1 cellular context compared by ENCODE assay signal in the genomic region with DNA sequence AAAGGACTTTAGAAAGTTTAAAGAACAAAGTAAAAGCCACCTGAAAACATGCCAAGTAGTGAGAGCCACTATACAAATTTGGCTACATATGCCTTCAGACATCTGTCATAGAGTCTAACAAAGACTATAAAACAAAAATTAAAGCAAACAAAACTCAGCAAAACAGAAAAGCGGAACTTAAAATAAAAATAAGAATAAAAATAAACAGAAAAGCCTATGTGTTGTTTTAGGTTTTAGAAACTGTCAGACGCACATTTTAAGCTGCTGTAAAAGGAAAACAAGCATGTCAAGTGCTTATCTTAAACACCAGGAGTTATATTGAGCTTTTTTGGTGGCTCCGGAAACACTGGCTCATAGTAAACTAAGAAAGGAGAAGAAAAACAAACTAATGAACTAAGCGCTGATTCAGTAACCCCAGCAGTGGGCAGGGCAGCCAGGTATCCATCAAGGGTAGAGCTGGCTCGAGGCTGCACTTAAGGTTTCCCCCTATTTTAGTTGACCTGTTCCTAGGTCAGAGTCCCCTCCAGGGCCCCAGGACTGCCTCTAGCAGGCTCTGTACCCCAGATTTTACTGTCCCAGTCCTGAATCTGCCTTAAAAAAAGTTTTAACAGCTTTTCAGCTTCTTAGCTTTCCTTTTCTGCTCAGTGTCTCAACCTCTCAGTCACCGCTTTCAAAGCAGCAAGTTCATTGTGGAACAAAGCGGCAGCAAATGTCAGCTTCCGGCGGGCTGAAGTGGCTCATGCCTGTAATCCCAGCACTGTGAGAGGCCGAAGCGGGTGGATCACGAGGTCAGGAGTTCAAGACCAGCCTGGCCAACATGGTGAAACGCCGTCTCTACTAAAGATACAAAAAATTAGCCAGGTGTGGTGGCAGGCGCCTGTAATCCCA.
TF ChIP-seq lines count a peak whose summit lies in the region.

No MANE protein-coding gene starts in this region.

TF ChIP-seq in K562, 482 proteins besides CTCF, POLR2A, EP300 and RAD21 (continues in another document):
- TF ChIP-seq, protein P1, sequence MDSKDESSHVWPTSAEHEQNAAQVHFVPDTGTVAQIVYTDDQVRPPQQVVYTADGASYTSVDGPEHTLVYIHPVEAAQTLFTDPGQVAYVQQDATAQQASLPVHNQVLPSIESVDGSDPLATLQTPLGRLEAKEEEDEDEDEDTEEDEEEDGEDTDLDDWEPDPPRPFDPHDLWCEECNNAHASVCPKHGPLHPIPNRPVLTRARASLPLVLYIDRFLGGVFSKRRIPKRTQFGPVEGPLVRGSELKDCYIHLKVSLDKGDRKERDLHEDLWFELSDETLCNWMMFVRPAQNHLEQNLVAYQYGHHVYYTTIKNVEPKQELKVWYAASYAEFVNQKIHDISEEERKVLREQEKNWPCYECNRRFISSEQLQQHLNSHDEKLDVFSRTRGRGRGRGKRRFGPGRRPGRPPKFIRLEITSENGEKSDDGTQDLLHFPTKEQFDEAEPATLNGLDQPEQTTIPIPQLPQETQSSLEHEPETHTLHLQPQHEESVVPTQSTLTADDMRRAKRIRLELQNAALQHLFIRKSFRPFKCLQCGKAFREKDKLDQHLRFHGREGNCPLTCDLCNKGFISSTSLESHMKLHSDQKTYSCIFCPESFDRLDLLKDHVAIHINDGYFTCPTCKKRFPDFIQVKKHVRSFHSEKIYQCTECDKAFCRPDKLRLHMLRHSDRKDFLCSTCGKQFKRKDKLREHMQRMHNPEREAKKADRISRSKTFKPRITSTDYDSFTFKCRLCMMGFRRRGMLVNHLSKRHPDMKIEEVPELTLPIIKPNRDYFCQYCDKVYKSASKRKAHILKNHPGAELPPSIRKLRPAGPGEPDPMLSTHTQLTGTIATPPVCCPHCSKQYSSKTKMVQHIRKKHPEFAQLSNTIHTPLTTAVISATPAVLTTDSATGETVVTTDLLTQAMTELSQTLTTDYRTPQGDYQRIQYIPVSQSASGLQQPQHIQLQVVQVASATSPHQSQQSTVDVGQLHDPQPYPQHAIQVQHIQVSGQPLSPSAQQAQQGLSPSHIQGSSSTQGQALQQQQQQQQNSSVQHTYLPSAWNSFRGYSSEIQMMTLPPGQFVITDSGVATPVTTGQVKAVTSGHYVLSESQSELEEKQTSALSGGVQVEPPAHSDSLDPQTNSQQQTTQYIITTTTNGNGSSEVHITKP (IDR thresholded peaks at IDR 0.05; ENCODE audit: partially characterized antibody) = no peak
- TF ChIP-seq PHTF2 (CRISPR knock-in tag; IDR thresholded peaks at IDR 0.05) (no peak), POLR2B (IDR thresholded peaks at IDR 0.05; ENCODE audit: low read depth, partially characterized antibody) (peak; percentile 34), ZNF232 (CRISPR knock-in tag; IDR thresholded peaks at IDR 0.05) (no peak), RBM22 (IDR thresholded peaks at IDR 0.05; ENCODE audit: low read depth, low read length, poor library complexity, severe bottlenecking) (no peak), NELFE (IDR thresholded peaks at IDR 0.05; ENCODE audit: insufficient read depth, insufficient read length) (no peak), TAF15 (IDR thresholded peaks at IDR 0.05; ENCODE audit: low read depth, low read length) (no peak), ZNF699 (CRISPR knock-in tag; IDR thresholded peaks at IDR 0.05; ENCODE audit: insufficient replicate concordance) (no peak), NFXL1 (CRISPR knock-in tag; IDR thresholded peaks at IDR 0.05) (no peak), SMARCC2 (IDR thresholded peaks at IDR 0.05; ENCODE audit: low read depth) (peak; percentile 84), HMG20B (CRISPR knock-in tag; IDR thresholded peaks at IDR 0.05) (no peak), HNRNPK (IDR thresholded peaks at IDR 0.05; ENCODE audit: low read depth, low read length, poor library complexity, severe bottlenecking) (no peak), KLF6 (CRISPR knock-in tag; IDR thresholded peaks at IDR 0.05; ENCODE audit: borderline replicate concordance) (no peak), SPI1 (IDR thresholded peaks at IDR 0.05; ENCODE audit: borderline replicate concordance, low read depth, low read length) (no peak), PHB (CRISPR knock-in tag; IDR thresholded peaks at IDR 0.05) (no peak), ZKSCAN3 (CRISPR knock-in tag; IDR thresholded peaks at IDR 0.05) (no peak), BRD9 (IDR thresholded peaks at IDR 0.05; ENCODE audit: low read depth, partially characterized antibody) (no peak), E2F3 (CRISPR knock-in tag; IDR thresholded peaks at IDR 0.05) (no peak), RNF2 (IDR thresholded peaks at IDR 0.05) (no peak), ZNF780A (CRISPR knock-in tag; IDR thresholded peaks at IDR 0.05) (no peak)
- TF ChIP-seq, protein P2, sequence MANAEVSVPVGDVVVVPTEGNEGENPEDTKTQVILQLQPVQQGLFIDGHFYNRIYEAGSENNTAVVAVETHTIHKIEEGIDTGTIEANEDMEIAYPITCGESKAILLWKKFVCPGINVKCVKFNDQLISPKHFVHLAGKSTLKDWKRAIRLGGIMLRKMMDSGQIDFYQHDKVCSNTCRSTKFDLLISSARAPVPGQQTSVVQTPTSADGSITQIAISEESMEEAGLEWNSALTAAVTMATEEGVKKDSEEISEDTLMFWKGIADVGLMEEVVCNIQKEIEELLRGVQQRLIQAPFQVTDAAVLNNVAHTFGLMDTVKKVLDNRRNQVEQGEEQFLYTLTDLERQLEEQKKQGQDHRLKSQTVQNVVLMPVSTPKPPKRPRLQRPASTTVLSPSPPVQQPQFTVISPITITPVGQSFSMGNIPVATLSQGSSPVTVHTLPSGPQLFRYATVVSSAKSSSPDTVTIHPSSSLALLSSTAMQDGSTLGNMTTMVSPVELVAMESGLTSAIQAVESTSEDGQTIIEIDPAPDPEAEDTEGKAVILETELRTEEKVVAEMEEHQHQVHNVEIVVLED (CRISPR knock-in tag; IDR thresholded peaks at IDR 0.05) = no peak
- TF ChIP-seq, protein P3, sequence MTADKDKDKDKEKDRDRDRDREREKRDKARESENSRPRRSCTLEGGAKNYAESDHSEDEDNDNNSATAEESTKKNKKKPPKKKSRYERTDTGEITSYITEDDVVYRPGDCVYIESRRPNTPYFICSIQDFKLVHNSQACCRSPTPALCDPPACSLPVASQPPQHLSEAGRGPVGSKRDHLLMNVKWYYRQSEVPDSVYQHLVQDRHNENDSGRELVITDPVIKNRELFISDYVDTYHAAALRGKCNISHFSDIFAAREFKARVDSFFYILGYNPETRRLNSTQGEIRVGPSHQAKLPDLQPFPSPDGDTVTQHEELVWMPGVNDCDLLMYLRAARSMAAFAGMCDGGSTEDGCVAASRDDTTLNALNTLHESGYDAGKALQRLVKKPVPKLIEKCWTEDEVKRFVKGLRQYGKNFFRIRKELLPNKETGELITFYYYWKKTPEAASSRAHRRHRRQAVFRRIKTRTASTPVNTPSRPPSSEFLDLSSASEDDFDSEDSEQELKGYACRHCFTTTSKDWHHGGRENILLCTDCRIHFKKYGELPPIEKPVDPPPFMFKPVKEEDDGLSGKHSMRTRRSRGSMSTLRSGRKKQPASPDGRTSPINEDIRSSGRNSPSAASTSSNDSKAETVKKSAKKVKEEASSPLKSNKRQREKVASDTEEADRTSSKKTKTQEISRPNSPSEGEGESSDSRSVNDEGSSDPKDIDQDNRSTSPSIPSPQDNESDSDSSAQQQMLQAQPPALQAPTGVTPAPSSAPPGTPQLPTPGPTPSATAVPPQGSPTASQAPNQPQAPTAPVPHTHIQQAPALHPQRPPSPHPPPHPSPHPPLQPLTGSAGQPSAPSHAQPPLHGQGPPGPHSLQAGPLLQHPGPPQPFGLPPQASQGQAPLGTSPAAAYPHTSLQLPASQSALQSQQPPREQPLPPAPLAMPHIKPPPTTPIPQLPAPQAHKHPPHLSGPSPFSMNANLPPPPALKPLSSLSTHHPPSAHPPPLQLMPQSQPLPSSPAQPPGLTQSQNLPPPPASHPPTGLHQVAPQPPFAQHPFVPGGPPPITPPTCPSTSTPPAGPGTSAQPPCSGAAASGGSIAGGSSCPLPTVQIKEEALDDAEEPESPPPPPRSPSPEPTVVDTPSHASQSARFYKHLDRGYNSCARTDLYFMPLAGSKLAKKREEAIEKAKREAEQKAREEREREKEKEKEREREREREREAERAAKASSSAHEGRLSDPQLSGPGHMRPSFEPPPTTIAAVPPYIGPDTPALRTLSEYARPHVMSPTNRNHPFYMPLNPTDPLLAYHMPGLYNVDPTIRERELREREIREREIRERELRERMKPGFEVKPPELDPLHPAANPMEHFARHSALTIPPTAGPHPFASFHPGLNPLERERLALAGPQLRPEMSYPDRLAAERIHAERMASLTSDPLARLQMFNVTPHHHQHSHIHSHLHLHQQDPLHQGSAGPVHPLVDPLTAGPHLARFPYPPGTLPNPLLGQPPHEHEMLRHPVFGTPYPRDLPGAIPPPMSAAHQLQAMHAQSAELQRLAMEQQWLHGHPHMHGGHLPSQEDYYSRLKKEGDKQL (CRISPR knock-in tag; IDR thresholded peaks at IDR 0.05; ENCODE audit: borderline replicate concordance) = no peak
- TF ChIP-seq, protein P4, sequence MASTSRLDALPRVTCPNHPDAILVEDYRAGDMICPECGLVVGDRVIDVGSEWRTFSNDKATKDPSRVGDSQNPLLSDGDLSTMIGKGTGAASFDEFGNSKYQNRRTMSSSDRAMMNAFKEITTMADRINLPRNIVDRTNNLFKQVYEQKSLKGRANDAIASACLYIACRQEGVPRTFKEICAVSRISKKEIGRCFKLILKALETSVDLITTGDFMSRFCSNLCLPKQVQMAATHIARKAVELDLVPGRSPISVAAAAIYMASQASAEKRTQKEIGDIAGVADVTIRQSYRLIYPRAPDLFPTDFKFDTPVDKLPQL (IDR thresholded peaks at IDR 0.05; ENCODE audit: extremely low read depth, insufficient read length) = no peak
- TF ChIP-seq, protein P5, sequence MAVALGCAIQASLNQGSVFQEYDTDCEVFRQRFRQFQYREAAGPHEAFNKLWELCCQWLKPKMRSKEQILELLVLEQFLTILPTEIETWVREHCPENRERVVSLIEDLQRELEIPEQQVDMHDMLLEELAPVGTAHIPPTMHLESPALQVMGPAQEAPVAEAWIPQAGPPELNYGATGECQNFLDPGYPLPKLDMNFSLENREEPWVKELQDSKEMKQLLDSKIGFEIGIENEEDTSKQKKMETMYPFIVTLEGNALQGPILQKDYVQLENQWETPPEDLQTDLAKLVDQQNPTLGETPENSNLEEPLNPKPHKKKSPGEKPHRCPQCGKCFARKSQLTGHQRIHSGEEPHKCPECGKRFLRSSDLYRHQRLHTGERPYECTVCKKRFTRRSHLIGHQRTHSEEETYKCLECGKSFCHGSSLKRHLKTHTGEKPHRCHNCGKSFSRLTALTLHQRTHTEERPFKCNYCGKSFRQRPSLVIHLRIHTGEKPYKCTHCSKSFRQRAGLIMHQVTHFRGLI (CRISPR knock-in tag; IDR thresholded peaks at IDR 0.05) = no peak
- TF ChIP-seq, protein P6, sequence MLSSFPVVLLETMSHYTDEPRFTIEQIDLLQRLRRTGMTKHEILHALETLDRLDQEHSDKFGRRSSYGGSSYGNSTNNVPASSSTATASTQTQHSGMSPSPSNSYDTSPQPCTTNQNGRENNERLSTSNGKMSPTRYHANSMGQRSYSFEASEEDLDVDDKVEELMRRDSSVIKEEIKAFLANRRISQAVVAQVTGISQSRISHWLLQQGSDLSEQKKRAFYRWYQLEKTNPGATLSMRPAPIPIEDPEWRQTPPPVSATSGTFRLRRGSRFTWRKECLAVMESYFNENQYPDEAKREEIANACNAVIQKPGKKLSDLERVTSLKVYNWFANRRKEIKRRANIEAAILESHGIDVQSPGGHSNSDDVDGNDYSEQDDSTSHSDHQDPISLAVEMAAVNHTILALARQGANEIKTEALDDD (IDR thresholded peaks at IDR 0.05) = peak; percentile 63
- TF ChIP-seq, protein P7, sequence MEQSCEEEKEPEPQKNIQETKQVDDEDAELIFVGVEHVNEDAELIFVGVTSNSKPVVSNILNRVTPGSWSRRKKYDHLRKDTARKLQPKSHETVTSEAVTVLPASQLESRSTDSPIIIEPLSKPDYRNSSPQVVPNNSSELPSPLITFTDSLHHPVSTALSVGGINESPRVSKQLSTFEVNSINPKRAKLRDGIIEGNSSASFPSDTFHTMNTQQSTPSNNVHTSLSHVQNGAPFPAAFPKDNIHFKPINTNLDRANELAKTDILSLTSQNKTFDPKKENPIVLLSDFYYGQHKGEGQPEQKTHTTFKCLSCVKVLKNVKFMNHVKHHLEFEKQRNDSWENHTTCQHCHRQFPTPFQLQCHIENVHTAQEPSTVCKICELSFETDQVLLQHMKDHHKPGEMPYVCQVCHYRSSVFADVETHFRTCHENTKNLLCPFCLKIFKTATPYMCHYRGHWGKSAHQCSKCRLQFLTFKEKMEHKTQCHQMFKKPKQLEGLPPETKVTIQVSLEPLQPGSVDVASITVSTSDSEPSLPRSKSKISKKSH (CRISPR knock-in tag; IDR thresholded peaks at IDR 0.05) = no peak
- TF ChIP-seq, protein P8, sequence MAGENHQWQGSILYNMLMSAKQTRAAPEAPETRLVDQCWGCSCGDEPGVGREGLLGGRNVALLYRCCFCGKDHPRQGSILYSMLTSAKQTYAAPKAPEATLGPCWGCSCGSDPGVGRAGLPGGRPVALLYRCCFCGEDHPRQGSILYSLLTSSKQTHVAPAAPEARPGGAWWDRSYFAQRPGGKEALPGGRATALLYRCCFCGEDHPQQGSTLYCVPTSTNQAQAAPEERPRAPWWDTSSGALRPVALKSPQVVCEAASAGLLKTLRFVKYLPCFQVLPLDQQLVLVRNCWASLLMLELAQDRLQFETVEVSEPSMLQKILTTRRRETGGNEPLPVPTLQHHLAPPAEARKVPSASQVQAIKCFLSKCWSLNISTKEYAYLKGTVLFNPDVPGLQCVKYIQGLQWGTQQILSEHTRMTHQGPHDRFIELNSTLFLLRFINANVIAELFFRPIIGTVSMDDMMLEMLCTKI (IDR thresholded peaks at IDR 0.05; ENCODE audit: partially characterized antibody) = no peak
- TF ChIP-seq, protein P9, sequence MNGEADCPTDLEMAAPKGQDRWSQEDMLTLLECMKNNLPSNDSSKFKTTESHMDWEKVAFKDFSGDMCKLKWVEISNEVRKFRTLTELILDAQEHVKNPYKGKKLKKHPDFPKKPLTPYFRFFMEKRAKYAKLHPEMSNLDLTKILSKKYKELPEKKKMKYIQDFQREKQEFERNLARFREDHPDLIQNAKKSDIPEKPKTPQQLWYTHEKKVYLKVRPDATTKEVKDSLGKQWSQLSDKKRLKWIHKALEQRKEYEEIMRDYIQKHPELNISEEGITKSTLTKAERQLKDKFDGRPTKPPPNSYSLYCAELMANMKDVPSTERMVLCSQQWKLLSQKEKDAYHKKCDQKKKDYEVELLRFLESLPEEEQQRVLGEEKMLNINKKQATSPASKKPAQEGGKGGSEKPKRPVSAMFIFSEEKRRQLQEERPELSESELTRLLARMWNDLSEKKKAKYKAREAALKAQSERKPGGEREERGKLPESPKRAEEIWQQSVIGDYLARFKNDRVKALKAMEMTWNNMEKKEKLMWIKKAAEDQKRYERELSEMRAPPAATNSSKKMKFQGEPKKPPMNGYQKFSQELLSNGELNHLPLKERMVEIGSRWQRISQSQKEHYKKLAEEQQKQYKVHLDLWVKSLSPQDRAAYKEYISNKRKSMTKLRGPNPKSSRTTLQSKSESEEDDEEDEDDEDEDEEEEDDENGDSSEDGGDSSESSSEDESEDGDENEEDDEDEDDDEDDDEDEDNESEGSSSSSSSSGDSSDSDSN (IDR thresholded peaks at IDR 0.05; ENCODE audit: borderline replicate concordance in 1 of 2, low read depth in 2 of 2, low read length in 2 of 2) = no peak
- TF ChIP-seq, protein P10, sequence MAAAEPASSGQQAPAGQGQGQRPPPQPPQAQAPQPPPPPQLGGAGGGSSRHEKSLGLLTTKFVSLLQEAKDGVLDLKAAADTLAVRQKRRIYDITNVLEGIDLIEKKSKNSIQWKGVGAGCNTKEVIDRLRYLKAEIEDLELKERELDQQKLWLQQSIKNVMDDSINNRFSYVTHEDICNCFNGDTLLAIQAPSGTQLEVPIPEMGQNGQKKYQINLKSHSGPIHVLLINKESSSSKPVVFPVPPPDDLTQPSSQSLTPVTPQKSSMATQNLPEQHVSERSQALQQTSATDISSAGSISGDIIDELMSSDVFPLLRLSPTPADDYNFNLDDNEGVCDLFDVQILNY (CRISPR knock-in tag; IDR thresholded peaks at IDR 0.05) = no peak
